Comparison of ENCODE assay signal across 18 cellular contexts in the genomic region with DNA sequence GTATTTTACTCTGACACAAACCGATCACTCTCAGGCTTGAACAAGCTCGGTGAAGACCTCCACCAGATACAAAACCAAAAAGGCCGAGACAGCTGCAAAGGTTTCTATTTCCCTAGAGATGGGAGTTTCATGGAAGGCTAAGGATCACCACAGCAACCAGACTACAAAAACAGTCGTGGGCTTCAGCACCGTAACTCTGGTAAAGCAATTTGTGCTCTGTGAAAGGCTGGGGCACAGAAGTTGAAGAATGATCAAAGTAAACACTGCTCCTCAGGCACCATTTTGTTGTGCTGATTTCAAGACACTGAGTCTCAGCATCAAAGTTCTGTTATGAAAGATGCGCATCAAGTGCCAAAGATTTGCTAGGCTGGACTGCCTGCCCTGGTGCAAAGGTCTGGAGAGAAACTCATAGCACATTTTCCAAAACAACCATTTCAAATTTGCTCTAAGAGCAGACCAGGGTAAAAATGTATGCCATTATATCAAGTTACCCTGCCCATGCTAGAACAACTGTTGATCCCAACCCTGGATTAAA.
DNase-seq lines count a peak whose midpoint lies in the region; ATAC-seq, FAIRE-seq and TF ChIP-seq lines count a peak whose summit lies in the region.
"Had no signal": no experiment of that assay in that cellular context is flagged by ENCODE, and none has a peak within 500 bp of the region (broad histone marks: within the 10 kb centered on the region; RNA-seq: fewer than 3 reads in every experiment).

No MANE protein-coding gene starts in this region.

- 68 to 78% methylated on average over 6 of the region's 6 CpGs for WGBS in heart right ventricle, 2 donors

- peaks cover 11% of the 10 kb centered on the region for H3K4me1 Mint-ChIP-seq in activated T-helper 2 cell treated with anti-CD3 and anti-CD28 coated beads, Interferon-gamma antibody, Interleukin-2, Interleukin-4, amounts not matched to agents 10 μg/mL and 5 μg/mL and 100 μg/mL, durations not matched to agents 14 hours and 24 hours and 36 hours (ENCODE audit: low read depth)
- H3K4me1 Mint-ChIP-seq: stimulated activated memory B cell treated with anti-CD40 and anti-IgM and Interleukin-4, amounts not matched to agents 10 μg/mL and 1 μg/mL and 100 μg/mL, for 72 hours had no signal

- intact Hi-C loops in heart right ventricle (cut with DNase I) (no loop called here), cardiac septum (cut with DNase I) (no loop called here), left ventricle myocardium inferior (cut with micrococcal nuclease) (no loop called here)
- intact Hi-C loops in activated T-helper 2 cell treated with anti-CD3 and anti-CD28 coated beads, Interferon-gamma antibody, Interleukin-2, Interleukin-4, amounts not matched to agents 10 μg/mL and 5 μg/mL and 100 μg/mL, durations not matched to agents 14 hours and 24 hours and 36 hours (cut with micrococcal nuclease): no loop called here

- H3K9me3 Mint-ChIP-seq in activated T-helper 2 cell treated with anti-CD3 and anti-CD28 coated beads, Interferon-gamma antibody, Interleukin-2, Interleukin-4, amounts not matched to agents 10 μg/mL and 5 μg/mL and 100 μg/mL, durations not matched to agents 14 hours and 24 hours and 36 hours: no peaks in the 10 kb centered on the region
- H3K9me3 Mint-ChIP-seq: activated CD4-positive, alpha-beta memory T cell treated with anti-CD3 and anti-CD28 coated beads for 36 hours; stimulated activated memory B cell treated with anti-CD40 and anti-IgM and Interleukin-4, amounts not matched to agents 10 μg/mL and 1 μg/mL and 100 μg/mL, for 72 hours had no signal

- H3K27ac Mint-ChIP-seq in activated T-helper 2 cell treated with anti-CD3 and anti-CD28 coated beads, Interferon-gamma antibody, Interleukin-2, Interleukin-4, amounts not matched to agents 10 μg/mL and 5 μg/mL and 100 μg/mL, durations not matched to agents 14 hours and 24 hours and 36 hours: no peak overlapping the region
- H3K27ac Mint-ChIP-seq: activated CD4-positive, alpha-beta memory T cell treated with anti-CD3 and anti-CD28 coated beads for 36 hours; stimulated activated memory B cell treated with anti-CD40 and anti-IgM and Interleukin-4, amounts not matched to agents 10 μg/mL and 1 μg/mL and 100 μg/mL, for 72 hours had no signal

- no peak for FAIRE-seq in RCC 7860 (lab: Jason Lieb, UNC)
- FAIRE-seq: H1, small intestine, urothelium cell line had no signal

- no peak for DNase-seq in heart right ventricle
- DNase-seq in cardiac septum (ENCODE audit: low spot score): no peak
- no peak for DNase-seq in left ventricle myocardium inferior
- no peak for DNase-seq in activated T-helper 2 cell treated with anti-CD3 and anti-CD28 coated beads, Interferon-gamma antibody, Interleukin-2, Interleukin-4, amounts not matched to agents 10 μg/mL and 5 μg/mL and 100 μg/mL, durations not matched to agents 14 hours and 24 hours and 36 hours (ENCODE audit: low spot score)
- DNase-seq in A172 (ENCODE audit: low spot score): no peak
- no peak for DNase-seq in RCC 7860 (ENCODE audit: low spot score)
- DNase-seq in NK-92 treated with Interleukin-12 subunit alpha and Interleukin-12 subunit beta, amount 100 ng/mL, for 24 hours (lab: John Stamatoyannopoulos, UW): no peak
- DNase-seq: activated CD4-positive, alpha-beta memory T cell treated with anti-CD3 and anti-CD28 coated beads for 36 hours; COR-L47; dermis blood vessel endothelial cell; lower lobe of right lung; NCI-H1694 treated with DMSO at 0.1 percent for 48 hours; small intestine had no signal

- H3K27me3 Mint-ChIP-seq in activated T-helper 2 cell treated with anti-CD3 and anti-CD28 coated beads, Interferon-gamma antibody, Interleukin-2, Interleukin-4, amounts not matched to agents 10 μg/mL and 5 μg/mL and 100 μg/mL, durations not matched to agents 14 hours and 24 hours and 36 hours (ENCODE audit: low read depth): no peaks in the 10 kb centered on the region
- H3K27me3 Mint-ChIP-seq: activated CD4-positive, alpha-beta memory T cell treated with anti-CD3 and anti-CD28 coated beads for 36 hours; stimulated activated memory B cell treated with anti-CD40 and anti-IgM and Interleukin-4, amounts not matched to agents 10 μg/mL and 1 μg/mL and 100 μg/mL, for 72 hours had no signal

- H3K27ac ChIP-seq in heart right ventricle (peak overlapping the region in 4 of 10 donors; percentile 2 to 43 (median 24)), left ventricle myocardium inferior (replicated peaks) (peak overlapping the region; percentile 17)
- H3K27ac ChIP-seq: lower lobe of right lung had no signal

- no peaks in the 10 kb centered on the region for H3K27me3 ChIP-seq in heart right ventricle
- H3K27me3 ChIP-seq in left ventricle myocardium inferior (ENCODE audit: low read depth): no peaks in the 10 kb centered on the region
- no peaks in the 10 kb centered on the region for H3K27me3 ChIP-seq in neuron (ENCODE audit: insufficient read depth, low read length)

- peak in 7 of 8 donors; percentile 30 to 79 (median 50) for ATAC-seq in heart right ventricle
- ATAC-seq: lower lobe of right lung; SK-N-SH treated with all-trans-retinoic acid at 6 μM for 48 hours; stimulated activated memory B cell treated with anti-CD40 and anti-IgM and Interleukin-4, amounts not matched to agents 10 μg/mL and 1 μg/mL and 100 μg/mL, for 72 hours had no signal

- H3K4me1 ChIP-seq in heart right ventricle (peaks cover 0 to 12% (median 0%) of the 10 kb centered on the region in 9 donors), left ventricle myocardium inferior (peaks cover 24% of the 10 kb centered on the region), neuron (ENCODE audit: insufficient read depth, low read length) (peaks cover 19% of the 10 kb centered on the region)

- TF ChIP-seq CTCF in heart right ventricle (IDR thresholded peaks at IDR 0.05): no peak
- TF ChIP-seq CTCF in left ventricle myocardium inferior (IDR thresholded peaks at IDR 0.05; ENCODE audit: borderline replicate concordance): no peak

- H3K4me3 Mint-ChIP-seq in activated T-helper 2 cell treated with anti-CD3 and anti-CD28 coated beads, Interferon-gamma antibody, Interleukin-2, Interleukin-4, amounts not matched to agents 10 μg/mL and 5 μg/mL and 100 μg/mL, durations not matched to agents 14 hours and 24 hours and 36 hours (ENCODE audit: low read depth): no peak overlapping the region
- H3K4me3 Mint-ChIP-seq: activated CD4-positive, alpha-beta memory T cell treated with anti-CD3 and anti-CD28 coated beads for 36 hours; stimulated activated memory B cell treated with anti-CD40 and anti-IgM and Interleukin-4, amounts not matched to agents 10 μg/mL and 1 μg/mL and 100 μg/mL, for 72 hours had no signal

- peaks cover 23% of the 10 kb centered on the region for H3K36me3 Mint-ChIP-seq in activated T-helper 2 cell treated with anti-CD3 and anti-CD28 coated beads, Interferon-gamma antibody, Interleukin-2, Interleukin-4, amounts not matched to agents 10 μg/mL and 5 μg/mL and 100 μg/mL, durations not matched to agents 14 hours and 24 hours and 36 hours (ENCODE audit: low read depth)
- H3K36me3 Mint-ChIP-seq: stimulated activated memory B cell treated with anti-CD40 and anti-IgM and Interleukin-4, amounts not matched to agents 10 μg/mL and 1 μg/mL and 100 μg/mL, for 72 hours had no signal

- H3K9me3 ChIP-seq in heart right ventricle (no peaks in the 10 kb centered on the region), left ventricle myocardium inferior (replicated peaks) (no peaks in the 10 kb centered on the region), neuron (ENCODE audit: low read length) (no peaks in the 10 kb centered on the region)
- H3K9me3 ChIP-seq: lower lobe of right lung had no signal

- H3K36me3 ChIP-seq in heart right ventricle (peaks cover 0 to 4% (median 0%) of the 10 kb centered on the region in 9 donors), left ventricle myocardium inferior (no peaks in the 10 kb centered on the region), neuron (ENCODE audit: insufficient read depth, low read length) (no peaks in the 10 kb centered on the region)
- H3K36me3 ChIP-seq: lower lobe of right lung had no signal

- H3K4me3 ChIP-seq in heart right ventricle (no peak overlapping the region), left ventricle myocardium inferior (no peak overlapping the region), neuron (ENCODE audit: low read length) (peak overlapping the region; percentile 17)
- H3K4me3 ChIP-seq: lower lobe of right lung had no signal

- peak overlapping the region; percentile 15 for H2AFZ ChIP-seq in neuron (ENCODE audit: low read depth, low read length)
